Comparison of ENCODE assay signal across 15 cellular contexts in genomic region chr4:132097046-132097445, GRCh38.
DNase-seq lines count a peak whose midpoint lies in the region; TF ChIP-seq lines count a peak whose summit lies in the region.
"Had no signal": no experiment of that assay in that cellular context is flagged by ENCODE, and none has a peak within 500 bp of the region (broad histone marks: within the 10 kb centered on the region; RNA-seq: fewer than 3 reads in every experiment).

No MANE protein-coding gene starts in this region.

- H3K27me3 ChIP-seq in ACC112 (ENCODE audit: insufficient read depth, low read length) (no peaks in the 10 kb centered on the region), Karpas-422 (ENCODE audit: low read length) (no peaks in the 10 kb centered on the region), ovary (no peaks in the 10 kb centered on the region)
- H3K27me3 ChIP-seq: BLaER1 had no signal

- peak overlapping the region; percentile 24 for H2AFZ ChIP-seq in ACC112 (ENCODE audit: low read length, unreplicated experiment)
- H2AFZ ChIP-seq in Karpas-422 (ENCODE audit: low read length), result peak overlapping the region; percentile 39; the same call in 1 of the 2 replicates
- H2AFZ ChIP-seq in OCI-LY7 (ENCODE audit: low read length), result peak overlapping the region; percentile 20; the same call in 1 of the 2 replicates

- H3K4me1 ChIP-seq in ACC112 (ENCODE audit: control insufficient read depth, insufficient read depth, low read length, unreplicated experiment), result no peaks in the 10 kb centered on the region
- H3K4me1 ChIP-seq in Karpas-422 (ENCODE audit: low read length), result no peaks in the 10 kb centered on the region
- no peaks in the 10 kb centered on the region for H3K4me1 ChIP-seq in OCI-LY7 (ENCODE audit: insufficient read depth, low read length, poor library complexity, severe bottlenecking)
- no peaks in the 10 kb centered on the region for H3K4me1 ChIP-seq in ovary (ENCODE audit: insufficient read depth)
- H3K4me1 ChIP-seq: BLaER1 had no signal

- H3K4me3 ChIP-seq in ACC112 (ENCODE audit: low read depth, low read length) (no peak overlapping the region), Karpas-422 (ENCODE audit: low read length) (no peak overlapping the region), OCI-LY7 (ENCODE audit: low read depth, low read length, poor library complexity, severe bottlenecking) (no peak overlapping the region), ovary (no peak overlapping the region), foreskin fibroblast (ENCODE audit: low read depth in 1 of 2, low read length in 2 of 2) (no peak overlapping the region)
- H3K4me3 ChIP-seq: BLaER1 had no signal

- TF ChIP-seq CTCF in OCI-LY7 (conservative IDR thresholded peaks at IDR 0.05; ENCODE audit: low read length) (no peak), ovary (IDR thresholded peaks at IDR 0.05) (no peak), foreskin fibroblast (IDR thresholded peaks at IDR 0.05; ENCODE audit: low read depth, low read length) (no peak)

- POLR2A ChIA-PET in OCI-LY7 (lab: Charles Lee), result interaction anchor here (0.6 kb wide), 1 partner anchor 54 kb away, joined by 3 read pairs; no protein-coding TSS in a partner anchor

- H3K79me2 ChIP-seq in ACC112 (ENCODE audit: control insufficient read depth, insufficient read depth, low read length, unreplicated experiment) (no peaks in the 10 kb centered on the region), Karpas-422 (ENCODE audit: low read length) (no peaks in the 10 kb centered on the region), OCI-LY7 (ENCODE audit: insufficient read depth, low read depth, low read length) (no peaks in the 10 kb centered on the region)

- H4K20me1 ChIP-seq in Karpas-422 (ENCODE audit: insufficient read depth, low read depth, low read length) (no peaks in the 10 kb centered on the region), OCI-LY7 (ENCODE audit: insufficient read depth, low read length) (no peaks in the 10 kb centered on the region)
- H4K20me1 ChIP-seq: BLaER1 had no signal

- DNase-seq in Karpas-422 (no peak), OCI-LY7 (ENCODE audit: low spot score) (no peak), fibroblast of peridontal ligament (ENCODE audit: extremely low read depth) (peak; percentile 8), ovary (no peak), NCI-H2029 (lab: John Stamatoyannopoulos, UW) (no peak), foreskin fibroblast (no peak), amygdala (lab: John Stamatoyannopoulos, UW) (no peak)
- DNase-seq: AML-193; CD8-positive, alpha-beta memory T cell; DMS53; HCEC 1CT; HFFc6 had no signal

- H3K9me3 ChIP-seq in Karpas-422 (ENCODE audit: low read length) (peaks cover 3% of the 10 kb centered on the region; the same call in 1 of the 2 replicates), OCI-LY7 (ENCODE audit: low read length) (peaks cover 4% of the 10 kb centered on the region; the same call in 1 of the 2 replicates), ovary (no peaks in the 10 kb centered on the region)
- H3K9me3 ChIP-seq: BLaER1 had no signal

- intact Hi-C loops in OCI-LY7 (cut with micrococcal nuclease; ENCODE audit: unreplicated experiment), result no loop called here
- intact Hi-C loops in ovary (cut with DNase I), result no loop called here

- TF ChIP-seq EP300 in ovary (IDR thresholded peaks at IDR 0.05), result no peak

- TF ChIP-seq POLR2A in ovary (IDR thresholded peaks at IDR 0.05), result no peak

- H3K9me2 ChIP-seq in Karpas-422 (replicated peaks; ENCODE audit: insufficient read depth, low read length) (no peaks in the 10 kb centered on the region), OCI-LY7 (ENCODE audit: insufficient read depth, low read length) (no peaks in the 10 kb centered on the region)

- BruUV-seq in OCI-LY7 (replicated peaks; lab: Mats Ljungman, UMichigan), result no TSS peak

- H3K4me2 ChIP-seq in Karpas-422 (ENCODE audit: low read depth, low read length, poor library complexity, severe bottlenecking), result no peak overlapping the region
- no peak overlapping the region for H3K4me2 ChIP-seq in OCI-LY7 (ENCODE audit: low read length)
- H3K4me2 ChIP-seq: BLaER1 had no signal

- no peak overlapping the region for H3K9ac ChIP-seq in Karpas-422 (ENCODE audit: low read length)
- H3K9ac ChIP-seq: BLaER1 had no signal

- CTCF ChIA-PET in OCI-LY7 (lab: Charles Lee; ENCODE audit: unreplicated experiment), result no interaction called here

- H3K27ac ChIP-seq in ACC112 (ENCODE audit: low read depth, low read length) (no peak overlapping the region), Karpas-422 (ENCODE audit: low read length) (no peak overlapping the region), OCI-LY7 (ENCODE audit: low read depth, low read length, poor library complexity, severe bottlenecking) (no peak overlapping the region), ovary (no peak overlapping the region)
- H3K27ac ChIP-seq: 22Rv1, BLaER1 had no signal

- H3K36me3 ChIP-seq in ACC112 (ENCODE audit: insufficient read depth, low read length), result no peaks in the 10 kb centered on the region
- H3K36me3 ChIP-seq in Karpas-422 (ENCODE audit: insufficient read depth, low read length), result no peaks in the 10 kb centered on the region
- H3K36me3 ChIP-seq in OCI-LY7 (ENCODE audit: insufficient read depth, low read length), result no peaks in the 10 kb centered on the region
- no peaks in the 10 kb centered on the region for H3K36me3 ChIP-seq in ovary
- H3K36me3 ChIP-seq: BLaER1 had no signal
